12 cellular contexts compared by ENCODE assay signal in the genomic region with DNA sequence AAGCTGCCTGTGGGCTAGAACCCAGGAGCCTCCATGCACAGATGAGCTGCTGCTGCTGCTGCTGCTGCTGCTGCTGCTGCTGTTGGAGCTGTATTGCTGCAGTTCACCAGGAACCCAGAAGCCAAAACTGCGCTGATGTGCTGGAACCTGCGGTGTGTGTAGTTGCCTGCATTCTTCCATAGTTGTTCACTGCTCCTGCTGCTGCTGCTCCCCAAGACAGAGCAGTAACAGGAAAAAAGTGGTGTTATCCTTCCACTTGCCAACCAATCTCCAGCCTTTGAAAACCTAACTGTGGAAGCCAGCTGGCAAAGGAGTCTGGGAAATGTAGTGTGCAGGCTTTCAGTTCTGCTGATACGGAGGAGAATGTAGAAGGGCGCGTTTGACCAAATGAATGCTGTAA. TPM values are rescaled to one million over a fixed set of nuclear protein-coding genes. Genes with fewer than 3 reads are reported as not detected.
DNase-seq lines count a peak whose midpoint lies in the region; TF ChIP-seq lines count a peak whose summit lies in the region.
"Had no signal": no experiment of that assay in that cellular context is flagged by ENCODE, and none has a peak within 500 bp of the region (broad histone marks: within the 10 kb centered on the region; RNA-seq: fewer than 3 reads in every experiment).

No MANE protein-coding gene starts in this region.

- H3K27ac ChIP-seq in RWPE1, result peak overlapping the region; percentile 60
- H3K27ac ChIP-seq in tibial nerve, result no peak overlapping the region

- no peak for TF ChIP-seq EP300 in tibial nerve (IDR thresholded peaks at IDR 0.05)

- no peaks in the 10 kb centered on the region for H3K9me3 ChIP-seq in tibial nerve

- TF ChIP-seq POLR2A in tibial nerve (IDR thresholded peaks at IDR 0.05), result no peak

- H3K4me3 ChIP-seq in fibroblast of pulmonary artery (replicated peaks; ENCODE audit: low read depth, low read length) (no peak overlapping the region), tibial nerve (no peak overlapping the region)
- H3K4me3 ChIP-seq: lung had no signal

- POLR2A ChIA-PET in RWPE1 (lab: Yijun Ruan, JAX; ENCODE audit: low non-redundant PET), result no interaction called here

- TF ChIP-seq CTCF in RWPE1 (conservative IDR thresholded peaks at IDR 0.05; ENCODE audit: low read depth) (no peak), fibroblast of pulmonary artery (IDR thresholded peaks at IDR 0.05; ENCODE audit: low read length, missing control alignments) (no peak), tibial nerve (IDR thresholded peaks at IDR 0.05) (no peak)

- peaks cover 0 to 50% (median 18%) of the 10 kb centered on the region in 4 donors for H3K4me1 ChIP-seq in tibial nerve

- H3K36me3 ChIP-seq in tibial nerve, result no peaks in the 10 kb centered on the region

- WGBS in tibial nerve, 2 donors, result 61 to 62% methylated on average over 5 of the region's 5 CpGs

- CTCF ChIA-PET in RWPE1 (lab: Yijun Ruan, JAX), result interaction anchor here (0.8 kb wide), 1 partner anchor 8 kb away, joined by 5 read pairs; no protein-coding TSS in a partner anchor

- no peaks in the 10 kb centered on the region for H3K27me3 ChIP-seq in tibial nerve

- DNase-seq in AG20443 (ENCODE audit: low spot score), result peak; percentile 44
- DNase-seq in RWPE1 (ENCODE audit: low spot score), result peak; percentile 45
- DNase-seq in fibroblast of pulmonary artery (ENCODE audit: low read depth), result peak; percentile 61
- peak; percentile 24 for DNase-seq in mucosa of gallbladder (ENCODE audit: low spot score)
- DNase-seq in NCI-H774 (lab: John Stamatoyannopoulos, UW), result no peak
- no peak for DNase-seq in activated CD4-positive, CD25-positive, alpha-beta regulatory T cell treated with anti-CD3 and anti-CD28 coated beads, Interleukin-2, amount 50 U/mL, for 72 hours
- no peak for DNase-seq in NCI-H748 (lab: John Stamatoyannopoulos, UW; ENCODE audit: unreplicated experiment)
- DNase-seq in tibial nerve (ENCODE audit: low spot score in 2 of 2), result no peak
- DNase-seq: activated naive CD4-positive, alpha-beta T cell treated with anti-CD3 and anti-CD28 coated beads, Interleukin-2, amount 50 U/mL, for 16 hours; NCI-H2029; small intestine had no signal

RNA-seq across cellular contexts. Expression of gene ARHGAP35, which starts 37.9 kb away (rescaled TPM):
- total RNA-seq in mucosa of gallbladder, result 60.1 TPM
- 10 to 100 TPM; 43.3 to 50.3 (median 48.6) TPM for total RNA-seq in tibial nerve

RNA-seq across cellular contexts. Expression of gene AP2S1, which starts 48.1 kb away (rescaled TPM):
- total RNA-seq in mucosa of gallbladder (125 TPM), tibial nerve (100 to 1,000 TPM in 1 of 4 donors, 10 to 100 TPM in 3; 32.1 to 108 (median 64.6) TPM)

Comparison
In these comparisons a context has a peak if more than half of its experiments do, and no peak if none do; other contexts are left out.
1. DNase-seq: peak in AG20443 (single experiment), RWPE1 (single experiment), fibroblast of pulmonary artery (single experiment) and mucosa of gallbladder (single experiment); none in NCI-H774 (single experiment), activated CD4-positive, CD25-positive, alpha-beta regulatory T cell treated with anti-CD3 and anti-CD28 coated beads, Interleukin-2, amount 50 U/mL, for 72 hours (single experiment), NCI-H748 (single experiment) and tibial nerve (0 of 2).